1 cellular context compared by ENCODE assay signal in genomic region chr11:6646631-6647281, GRCh38.
TF ChIP-seq lines count a peak whose summit lies in the region.

No MANE protein-coding gene starts in this region.

TF ChIP-seq in IMR-90, 13 proteins besides CTCF, POLR2A, EP300 and RAD21:
- TF ChIP-seq MAZ (IDR thresholded peaks at IDR 0.05; ENCODE audit: borderline replicate concordance, low read depth, low read length) (no peak), BHLHE40 (IDR thresholded peaks at IDR 0.05; ENCODE audit: low read depth, low read length) (0 out of 2 replicates have a peak, but pooled peaks have one; percentile 24)
